ENCODE assay signal across 11 cellular contexts in genomic region chr6:130183271-130184222, GRCh38. TPM values are rescaled to one million over a fixed set of nuclear protein-coding genes. Genes with fewer than 3 reads are reported as not detected.
A peak's percentile ranks its signal among the peaks of the same experiment; 100 is the strongest.
DNase-seq lines count a peak whose midpoint lies in the region; ATAC-seq and TF ChIP-seq lines count a peak whose summit lies in the region.
"Had no signal": no experiment of that assay in that cellular context is flagged by ENCODE, and none has a peak within 500 bp of the region (broad histone marks: within the 10 kb centered on the region; RNA-seq: fewer than 3 reads in every experiment).

No MANE protein-coding gene starts in this region.

- H3K9me3 Mint-ChIP-seq in CD4-positive, alpha-beta T cell, result no peaks in the 10 kb centered on the region
- no peaks in the 10 kb centered on the region for H3K9me3 Mint-ChIP-seq in activated T-cell treated with anti-CD3 and anti-CD28 coated beads, Interleukin-2, amount 50 U/mL, for 4 hours
- peaks cover 0 to 2% (median 0%) of the 10 kb centered on the region in 7 donors for H3K9me3 Mint-ChIP-seq in naive B cell

- no peaks in the 10 kb centered on the region for H3K36me3 ChIP-seq in esophagus squamous epithelium

- TF ChIP-seq POLR2A in esophagus squamous epithelium (IDR thresholded peaks at IDR 0.05), result no peak

- no peaks in the 10 kb centered on the region for H3K9me3 ChIP-seq in CD4-positive, alpha-beta T cell (ENCODE audit: control insufficient read depth, low read length)
- no peaks in the 10 kb centered on the region for H3K9me3 ChIP-seq in esophagus squamous epithelium

- H3K4me3 Mint-ChIP-seq in CD4-positive, alpha-beta T cell, result peak overlapping the region; percentile 28
- peak overlapping the region; percentile 47 for H3K4me3 Mint-ChIP-seq in activated T-cell treated with anti-CD3 and anti-CD28 coated beads, Interleukin-2, amount 50 U/mL, for 4 hours
- peak overlapping the region in 3 of 8 donors; percentile 5 to 30 (median 6) for H3K4me3 Mint-ChIP-seq in naive B cell

- intact Hi-C loops in CD4-positive, alpha-beta T cell (cut with DNase I, micrococcal nuclease), result loop anchor here in 1 of 2 experiments (5.0 kb wide), 1 partner anchor 34 kb away; no protein-coding TSS in a partner anchor
- intact Hi-C loops in esophagus squamous epithelium (cut with DNase I), result no loop called here

- peaks cover 0 to 3% (median 0%) of the 10 kb centered on the region in 3 donors for H3K4me1 ChIP-seq in esophagus squamous epithelium

- 88 to 89% methylated on average over 6 to 9 of the region's 9 CpGs for WGBS in esophagus squamous epithelium, 2 donors

- peak; percentile 94 for ATAC-seq in CD4-positive, alpha-beta T cell (ENCODE audit: poor library complexity)
- peak; percentile 67 for ATAC-seq in GM19395 (IDR thresholded peaks at IDR 0.05; ENCODE audit: unreplicated experiment)
- peak; percentile 63 to 70 for ATAC-seq in activated T-cell treated with anti-CD3 and anti-CD28 coated beads, Interleukin-2, amount 50 U/mL, for 4 hours
- ATAC-seq in naive B cell (ENCODE audit: low read depth in 2 of 2), result peak; percentile 34 to 46

- peaks cover 57% of the 10 kb centered on the region for H3K36me3 Mint-ChIP-seq in CD4-positive, alpha-beta T cell (ENCODE audit: low read depth)
- peaks cover 26% of the 10 kb centered on the region for H3K36me3 Mint-ChIP-seq in activated T-cell treated with anti-CD3 and anti-CD28 coated beads, Interleukin-2, amount 50 U/mL, for 4 hours (ENCODE audit: insufficient read depth)
- H3K36me3 Mint-ChIP-seq in naive B cell, result no peaks in the 10 kb centered on the region

- H3K27me3 Mint-ChIP-seq in CD4-positive, alpha-beta T cell, result no peaks in the 10 kb centered on the region
- no peaks in the 10 kb centered on the region for H3K27me3 Mint-ChIP-seq in activated T-cell treated with anti-CD3 and anti-CD28 coated beads, Interleukin-2, amount 50 U/mL, for 4 hours (ENCODE audit: low read depth)
- H3K27me3 Mint-ChIP-seq in naive B cell, result no peaks in the 10 kb centered on the region

- H3K4me1 Mint-ChIP-seq in CD4-positive, alpha-beta T cell (ENCODE audit: low read depth), result peaks cover 62% of the 10 kb centered on the region
- H3K4me1 Mint-ChIP-seq in activated T-cell treated with anti-CD3 and anti-CD28 coated beads, Interleukin-2, amount 50 U/mL, for 4 hours (ENCODE audit: low read depth), result peaks cover 40% of the 10 kb centered on the region
- peaks cover 6 to 7% (median 7%) of the 10 kb centered on the region in 3 donors for H3K4me1 Mint-ChIP-seq in naive B cell

- H3K27me3 ChIP-seq in CD4-positive, alpha-beta T cell (ENCODE audit: control insufficient read depth, insufficient read depth, low read length), result no peaks in the 10 kb centered on the region
- H3K27me3 ChIP-seq in esophagus squamous epithelium, result no peaks in the 10 kb centered on the region

- CTCF ChIA-PET in CD4-positive, alpha-beta T cell (lab: Charles Lee), result no interaction called here

- POLR2A ChIA-PET in CD4-positive, alpha-beta T cell (lab: Charles Lee), result interaction anchor here (0.8 to 1.2 kb wide), 4 partner anchors 21 to 51 kb away, joined by 3 to 10 read pairs (median 4); no protein-coding TSS in a partner anchor

- peak overlapping the region; percentile 67 for H3K27ac ChIP-seq in CD4-positive, alpha-beta T cell (ENCODE audit: low read depth, low read length)
- H3K27ac ChIP-seq in esophagus squamous epithelium, result no peak overlapping the region

- H3K27ac Mint-ChIP-seq in CD4-positive, alpha-beta T cell, result peak overlapping the region; percentile 85
- H3K27ac Mint-ChIP-seq in naive B cell, result peak overlapping the region in 1 of 6 donors; percentile 57

- H3K4me3 ChIP-seq in esophagus squamous epithelium, result no peak overlapping the region

- DNase-seq in CD4-positive, alpha-beta T cell, result peak in 4 of 10 experiments; percentile 2 to 41 (median 21)
- DNase-seq in activated T-cell treated with anti-CD3 and anti-CD28 coated beads, Interleukin-2, amount 50 U/mL, for 4 hours, result no peak
- DNase-seq in naive B cell (no peak), NCI-H345 (lab: John Stamatoyannopoulos, UW) (no peak), AG08396 (ENCODE audit: low spot score) (no peak), esophagus squamous epithelium (lab: John Stamatoyannopoulos, UW) (no peak), AML-193 (lab: John Stamatoyannopoulos, UW) (no peak)
- DNase-seq: dermis blood vessel endothelial cell, OCI-M1 had no signal

- no peak for TF ChIP-seq CTCF in CD4-positive, alpha-beta T cell (IDR thresholded peaks at IDR 0.05)
- no peak for TF ChIP-seq CTCF in esophagus squamous epithelium (IDR thresholded peaks at IDR 0.05)

RNA-seq across cellular contexts. Expression of gene SAMD3, which starts 39.2 kb away (rescaled TPM):
- total RNA-seq in CD4-positive, alpha-beta T cell, result 10 to 100 TPM; 24.3 to 28.7 TPM
- 1 to 10 TPM; 2.1 to 2.9 (median 2.2) TPM for total RNA-seq in activated T-cell treated with anti-CD3 and anti-CD28 coated beads, Interleukin-2, amount 50 U/mL, for 4 hours
- under 1 TPM in 5 of 6 donors, not detected in 1; 0.37 to 0.92 (median 0.71) TPM for polyA plus RNA-seq in naive B cell (ENCODE audit: low read depth in 6 of 6)
- total RNA-seq in esophagus squamous epithelium, result 1 to 10 TPM in 1 of 4 donors, under 1 TPM in 3; 0.12 to 3.8 (median 0.67) TPM
- total RNA-seq: dermis blood vessel endothelial cell, H4 had no signal

Comparison
In these comparisons a context has a peak if more than half of its experiments do, and no peak if none do; other contexts are left out.
1. ATAC-seq: peak in every context shown above with its lines; median percentile 94 in CD4-positive, alpha-beta T cell; 67 in GM19395; 66 in activated T-cell treated with anti-CD3 and anti-CD28 coated beads, Interleukin-2, amount 50 U/mL, for 4 hours; 40 in naive B cell.
2. RNA of gene SAMD3, which starts 39.2 kb away (total RNA-seq): 24.3 to 28.7 TPM in CD4-positive, alpha-beta T cell; 2.1 to 2.9 TPM in activated T-cell treated with anti-CD3 and anti-CD28 coated beads, Interleukin-2, amount 50 U/mL, for 4 hours and 0.12 to 3.8 TPM in esophagus squamous epithelium; every median in the first group is over 4 times any median in the second.